Comparison of ENCODE assay signal across 22 cellular contexts in genomic region chr7:843230-843629, GRCh38.
"Had no signal": no experiment of that assay in that cellular context is flagged by ENCODE, and none has a peak within 500 bp of the region (broad histone marks: within the 10 kb centered on the region; RNA-seq: fewer than 3 reads in every experiment).

No MANE protein-coding gene starts in this region.

- ATAC-seq: activated T-cell treated with anti-CD3 and anti-CD28 coated beads, Interleukin-2, amount 50 U/mL, for 4 hours; psoas muscle; sciatic nerve; upper lobe of right lung had no signal

- H3K4me3 Mint-ChIP-seq: activated naive CD4-positive, alpha-beta T cell treated with anti-CD3 and anti-CD28 coated beads for 36 hours; activated naive CD8-positive, alpha-beta T cell treated with anti-CD3 and anti-CD28 coated beads, Interleukin-2, amount 10 ng/mL, durations not matched to agents 7 days and 5 days; activated T-cell treated with anti-CD3 and anti-CD28 coated beads, Interleukin-2, amount 50 U/mL, for 4 hours; nephron; T-helper 1 cell treated with Interleukin-12 subunit alpha and Interleukin-12 subunit beta and Interleukin-4 antibody, amounts not matched to agents 30 μg/mL and 1 μg/mL, for 36 hours had no signal

- H3K27me3 Mint-ChIP-seq: activated naive CD8-positive, alpha-beta T cell treated with anti-CD3 and anti-CD28 coated beads, Interleukin-2, amount 10 ng/mL, durations not matched to agents 7 days and 5 days had no signal

- H3K4me1 Mint-ChIP-seq: nephron had no signal

- H3K4me3 ChIP-seq: pancreas, psoas muscle, smooth muscle cell, thoracic aorta, upper lobe of right lung had no signal

- H3K27me3 ChIP-seq: pancreas, upper lobe of right lung had no signal

- H3K9me3 Mint-ChIP-seq: activated naive CD4-positive, alpha-beta T cell treated with anti-CD3 and anti-CD28 coated beads for 36 hours; activated T-cell treated with anti-CD3 and anti-CD28 coated beads, Interleukin-2, amount 50 U/mL, for 4 hours; activated T-helper 2 cell treated with anti-CD3 and anti-CD28 coated beads, Interferon-gamma antibody, Interleukin-2, Interleukin-4, amounts not matched to agents 10 μg/mL and 5 μg/mL and 100 μg/mL, durations not matched to agents 14 hours and 24 hours and 36 hours had no signal

- H3K4me1 ChIP-seq: pancreas, upper lobe of right lung had no signal

- H3K9me3 ChIP-seq: pancreas, psoas muscle, thoracic aorta, upper lobe of right lung had no signal

- H3K27ac ChIP-seq: pancreas, psoas muscle, upper lobe of right lung had no signal

- DNase-seq: activated CD4-positive, alpha-beta T cell treated with anti-CD3 and anti-CD28 coated beads for 4 hours; activated CD4-positive, alpha-beta T cell treated with anti-CD3 and anti-CD28 coated beads, Interleukin-2, amount 50 U/mL, for 48 hours; activated CD4-positive, CD25-positive, alpha-beta regulatory T cell; activated CD8-positive, alpha-beta memory T cell treated with anti-CD3 and anti-CD28 coated beads, Interleukin-2, amount 50 U/mL, for 48 hours; activated naive CD4-positive, alpha-beta T cell treated with anti-CD3 and anti-CD28 coated beads for 36 hours; activated naive CD8-positive, alpha-beta T cell treated with anti-CD3 and anti-CD28 coated beads, Interleukin-2, amount 10 ng/mL, durations not matched to agents 7 days and 5 days; activated T-cell treated with anti-CD3 and anti-CD28 coated beads, Interleukin-2, amount 50 U/mL, for 4 hours; cerebellar nuclear complex; cortex of kidney; effector CD4-positive, alpha-beta T cell; erythroblast; psoas muscle; stimulated activated CD4-positive, alpha-beta T cell treated with anti-CD3 and anti-CD28 coated beads, Interleukin-4, amount 100 ng/mL, for 1 hour; stimulated activated naive CD4-positive, alpha-beta T cell; upper lobe of right lung had no signal

- H3K27ac Mint-ChIP-seq: activated naive CD8-positive, alpha-beta T cell treated with anti-CD3 and anti-CD28 coated beads, Interleukin-2, amount 10 ng/mL, durations not matched to agents 7 days and 5 days; activated T-helper 2 cell treated with anti-CD3 and anti-CD28 coated beads, Interferon-gamma antibody, Interleukin-2, Interleukin-4, amounts not matched to agents 10 μg/mL and 5 μg/mL and 100 μg/mL, durations not matched to agents 14 hours and 24 hours and 36 hours; T-helper 1 cell treated with Interleukin-12 subunit alpha and Interleukin-12 subunit beta and Interleukin-4 antibody, amounts not matched to agents 30 μg/mL and 1 μg/mL, for 36 hours had no signal
